11 cellular contexts compared by ENCODE assay signal in the genomic region with DNA sequence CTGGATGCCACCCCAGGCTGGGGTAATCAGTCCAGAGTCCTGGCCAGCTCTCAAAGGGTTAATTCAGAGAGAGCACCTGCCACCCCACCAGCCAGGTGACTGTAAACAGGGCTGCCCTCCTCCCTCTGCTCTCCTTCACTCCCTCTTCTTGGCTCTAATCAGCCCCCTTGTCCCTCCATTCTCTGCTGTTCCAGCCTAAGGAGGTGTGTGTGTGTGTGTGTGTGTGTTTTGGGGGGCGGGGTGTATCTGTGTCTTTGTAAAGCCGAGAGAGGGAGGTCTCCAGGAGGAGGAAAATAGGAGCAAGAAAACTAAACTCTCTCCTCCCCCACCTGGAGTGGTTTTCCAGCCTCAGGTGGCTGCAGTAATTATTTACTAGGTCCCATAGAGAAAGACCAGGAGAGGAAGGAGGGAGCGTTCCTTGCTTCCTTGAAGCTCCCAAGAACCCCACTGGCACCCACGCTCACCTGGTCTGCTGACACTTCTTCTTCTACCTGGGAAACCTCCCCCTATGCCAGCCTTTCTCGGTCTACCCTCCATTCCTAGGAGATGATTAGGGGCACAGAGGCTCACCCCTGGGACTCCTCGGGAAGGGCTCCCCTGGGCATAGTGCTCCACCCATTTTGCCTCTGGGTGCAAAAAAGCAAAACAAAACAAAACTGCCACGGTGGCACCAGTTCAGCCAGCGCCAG. TPM values are rescaled to one million over a fixed set of nuclear protein-coding genes. Genes with fewer than 3 reads are reported as not detected.
DNase-seq lines count a peak whose midpoint lies in the region; ATAC-seq and TF ChIP-seq lines count a peak whose summit lies in the region.
"Had no signal": no experiment of that assay in that cellular context is flagged by ENCODE, and none has a peak within 500 bp of the region (broad histone marks: within the 10 kb centered on the region; RNA-seq: fewer than 3 reads in every experiment).

No MANE protein-coding gene starts in this region.

- H3K4me3 ChIP-seq in endodermal cell (ENCODE audit: low read length) (no peak overlapping the region), upper lobe of left lung (peak overlapping the region in 3 of 4 donors; percentile 23 to 50 (median 40))

- H3K27me3 ChIP-seq in endodermal cell (ENCODE audit: control insufficient read depth, insufficient read depth, low read length, poor library complexity, severe bottlenecking) (no peaks in the 10 kb centered on the region), upper lobe of left lung (no peaks in the 10 kb centered on the region)
- H3K27me3 ChIP-seq: BE2C had no signal

- H3K4me3 Mint-ChIP-seq in natural killer cell treated with Interleukin-12 subunit alpha and Interleukin-12 subunit beta and Interleukin-15 and Interleukin-18, amount 100 ng/mL, for 72 hours: no peak overlapping the region
- H3K4me3 Mint-ChIP-seq in natural killer cell (no peak overlapping the region), endodermal cell (peak overlapping the region; percentile 46)
- H3K4me3 Mint-ChIP-seq: mesothelial cell of epicardium had no signal

- TF ChIP-seq CTCF in natural killer cell (IDR thresholded peaks at IDR 0.05) (no peak), endodermal cell (conservative IDR thresholded peaks at IDR 0.05) (no peak), upper lobe of left lung (IDR thresholded peaks at IDR 0.05) (no peak)

- DNase-seq in natural killer cell treated with Interleukin-12 subunit alpha and Interleukin-12 subunit beta and Interleukin-15 and Interleukin-18, amount 100 ng/mL, for 72 hours (ENCODE audit: low spot score): peak; percentile 28
- no peak for DNase-seq in natural killer cell
- DNase-seq in endodermal cell: peak; percentile 59
- peak in 1 of 2 donors; percentile 54 for DNase-seq in upper lobe of left lung
- DNase-seq in foreskin melanocyte: no peak
- DNase-seq in NOMO-1 treated with DMSO at 0.1 percent for 48 hours (lab: John Stamatoyannopoulos, UW; ENCODE audit: unreplicated experiment): no peak
- DNase-seq: BE2C, substantia nigra had no signal

- peak in 1 of 4 donors; percentile 27 for TF ChIP-seq POLR2A in upper lobe of left lung (IDR thresholded peaks at IDR 0.05)

- H3K27ac ChIP-seq in endodermal cell (ENCODE audit: low read depth, low read length) (no peak overlapping the region), upper lobe of left lung (peak overlapping the region; percentile 44 to 84 (median 74))
- H3K27ac ChIP-seq: KMS-11 had no signal

- peak overlapping the region in 1 of 2 donors; percentile 9 for H3K27ac Mint-ChIP-seq in natural killer cell treated with Interleukin-12 subunit alpha and Interleukin-12 subunit beta and Interleukin-15 and Interleukin-18, amount 100 ng/mL, for 72 hours
- H3K27ac Mint-ChIP-seq in natural killer cell (no peak overlapping the region), endodermal cell (peak overlapping the region; percentile 89)
- H3K27ac Mint-ChIP-seq: mesothelial cell of epicardium had no signal

- no peaks in the 10 kb centered on the region for H3K9me3 Mint-ChIP-seq in natural killer cell treated with Interleukin-12 subunit alpha and Interleukin-12 subunit beta and Interleukin-15 and Interleukin-18, amount 100 ng/mL, for 72 hours
- no peaks in the 10 kb centered on the region for H3K9me3 Mint-ChIP-seq in natural killer cell
- H3K9me3 Mint-ChIP-seq in endodermal cell: no peaks in the 10 kb centered on the region
- H3K9me3 Mint-ChIP-seq: activated T-helper 2 cell treated with anti-CD3 and anti-CD28 coated beads, Interferon-gamma antibody, Interleukin-2, Interleukin-4, amounts not matched to agents 10 μg/mL and 5 μg/mL and 100 μg/mL, durations not matched to agents 14 hours and 24 hours and 36 hours; mesothelial cell of epicardium had no signal

- TF ChIP-seq EP300 in upper lobe of left lung (IDR thresholded peaks at IDR 0.05): no peak

- H3K36me3 Mint-ChIP-seq in natural killer cell treated with Interleukin-12 subunit alpha and Interleukin-12 subunit beta and Interleukin-15 and Interleukin-18, amount 100 ng/mL, for 72 hours: no peaks in the 10 kb centered on the region
- no peaks in the 10 kb centered on the region for H3K36me3 Mint-ChIP-seq in natural killer cell
- H3K36me3 Mint-ChIP-seq in endodermal cell (ENCODE audit: low read depth): no peaks in the 10 kb centered on the region
- H3K36me3 Mint-ChIP-seq: mesothelial cell of epicardium had no signal

- H3K27me3 Mint-ChIP-seq in natural killer cell treated with Interleukin-12 subunit alpha and Interleukin-12 subunit beta and Interleukin-15 and Interleukin-18, amount 100 ng/mL, for 72 hours: no peaks in the 10 kb centered on the region
- no peaks in the 10 kb centered on the region for H3K27me3 Mint-ChIP-seq in natural killer cell (ENCODE audit: low read depth in 2 of 2)
- H3K27me3 Mint-ChIP-seq in endodermal cell (ENCODE audit: insufficient read depth): peaks cover 10% of the 10 kb centered on the region

- no peaks in the 10 kb centered on the region for H3K36me3 ChIP-seq in endodermal cell (ENCODE audit: control insufficient read depth, insufficient read depth, low read length)
- no peaks in the 10 kb centered on the region for H3K36me3 ChIP-seq in upper lobe of left lung

- WGBS in endodermal cell (ENCODE audit: insufficient coverage in 1 of 2, insufficient read length in 1 of 2), 2 experiments: 63 to 75% methylated on average over 2 to 6 of the region's 8 CpGs
- 42 to 45% methylated on average over 8 of the region's 8 CpGs for WGBS in upper lobe of left lung, 2 donors

- no peak overlapping the region for H3K9ac ChIP-seq in endodermal cell (ENCODE audit: extremely low read depth, low read length, poor library complexity, severe bottlenecking)
- H3K9ac ChIP-seq: KMS-11 had no signal

- H3K4me1 ChIP-seq in endodermal cell (ENCODE audit: control insufficient read depth, insufficient read depth, low read length) (peaks cover 18% of the 10 kb centered on the region), upper lobe of left lung (peaks cover 11 to 25% (median 16%) of the 10 kb centered on the region in 4 donors)

- H3K4me1 Mint-ChIP-seq in natural killer cell treated with Interleukin-12 subunit alpha and Interleukin-12 subunit beta and Interleukin-15 and Interleukin-18, amount 100 ng/mL, for 72 hours (ENCODE audit: low read depth in 2 of 2): peaks cover 0 to 5% of the 10 kb centered on the region in 2 donors
- H3K4me1 Mint-ChIP-seq in natural killer cell (peaks cover 6% of the 10 kb centered on the region in 2 donors), endodermal cell (peaks cover 20% of the 10 kb centered on the region)

- ATAC-seq in natural killer cell treated with Interleukin-12 subunit alpha and Interleukin-12 subunit beta and Interleukin-15 and Interleukin-18, amount 100 ng/mL, for 72 hours: no peak
- ATAC-seq in natural killer cell: no peak
- ATAC-seq in upper lobe of left lung (ENCODE audit: low FRiP score in 2 of 2): peak; percentile 8 to 12

- intact Hi-C loops in natural killer cell (cut with micrococcal nuclease): no loop called here

- no peaks in the 10 kb centered on the region for H3K9me3 ChIP-seq in endodermal cell (ENCODE audit: control insufficient read depth, low read length)
- H3K9me3 ChIP-seq in upper lobe of left lung: no peaks in the 10 kb centered on the region
- H3K9me3 ChIP-seq: BE2C had no signal

RNA-seq across cellular contexts. Expression of gene TRIM46, which starts 12.8 kb away (rescaled TPM):
- 1 to 10 TPM; 3.6 to 9.3 TPM for total RNA-seq in natural killer cell treated with Interleukin-12 subunit alpha and Interleukin-12 subunit beta and Interleukin-15 and Interleukin-18, amount 100 ng/mL, for 72 hours
- total RNA-seq in natural killer cell: 1 to 10 TPM in 2 of 3 donors, under 1 TPM in 1; 0.94 to 4.9 (median 2.5) TPM
- 1 to 10 TPM; 5.1 to 7.1 TPM for total RNA-seq in endodermal cell
- 9.8 TPM for polyA plus RNA-seq in endodermal cell (2013, experiment 1 of 2)
- polyA plus RNA-seq in endodermal cell (2013, experiment 2 of 2): 9.5 TPM
- total RNA-seq in upper lobe of left lung: under 1 TPM in 3 of 6 donors, not detected in 3; 0.30 to 0.64 (median 0.57) TPM

RNA-seq across cellular contexts. Expression of gene KRTCAP2, which starts 13.3 kb away (rescaled TPM):
- total RNA-seq in natural killer cell treated with Interleukin-12 subunit alpha and Interleukin-12 subunit beta and Interleukin-15 and Interleukin-18, amount 100 ng/mL, for 72 hours: 100 to 1,000 TPM; 149 to 223 TPM
- 100 to 1,000 TPM in 2 of 3 donors, 10 to 100 TPM in 1; 95.3 to 113 (median 104) TPM for total RNA-seq in natural killer cell
- 100 to 1,000 TPM; 143 to 152 TPM for total RNA-seq in endodermal cell
- 161 TPM for polyA plus RNA-seq in endodermal cell (2013, experiment 1 of 2)
- polyA plus RNA-seq in endodermal cell (2013, experiment 2 of 2): 154 TPM
- 100 to 1,000 TPM in 4 of 6 donors, 10 to 100 TPM in 2; 47.1 to 166 (median 131) TPM for total RNA-seq in upper lobe of left lung

RNA-seq across cellular contexts. Expression of gene THBS3, which starts 21.3 kb away (rescaled TPM):
- total RNA-seq in natural killer cell treated with Interleukin-12 subunit alpha and Interleukin-12 subunit beta and Interleukin-15 and Interleukin-18, amount 100 ng/mL, for 72 hours: 1 to 10 TPM; 4.1 to 9.4 TPM
- total RNA-seq in natural killer cell (10 to 100 TPM; 16.2 to 19.4 (median 18.6) TPM), endodermal cell (10 to 100 TPM; 17.6 to 27.9 TPM), upper lobe of left lung (10 to 100 TPM; 18.3 to 97.4 (median 27.6) TPM)
- polyA plus RNA-seq in endodermal cell (2013, experiment 1 of 2): 80.6 TPM
- polyA plus RNA-seq in endodermal cell (2013, experiment 2 of 2): 67.8 TPM

RNA-seq across cellular contexts. Expression of gene MTX1, which starts 22.1 kb away (rescaled TPM):
- 10 to 100 TPM; 42.6 to 53.0 TPM for total RNA-seq in natural killer cell treated with Interleukin-12 subunit alpha and Interleukin-12 subunit beta and Interleukin-15 and Interleukin-18, amount 100 ng/mL, for 72 hours
- total RNA-seq in natural killer cell (10 to 100 TPM; 22.3 to 28.5 (median 27.9) TPM), endodermal cell (10 to 100 TPM; 47.3 to 63.2 TPM), upper lobe of left lung (10 to 100 TPM; 23.0 to 68.4 (median 37.4) TPM)
- 43.6 TPM for polyA plus RNA-seq in endodermal cell (2013, experiment 1 of 2)
- 43.3 TPM for polyA plus RNA-seq in endodermal cell (2013, experiment 2 of 2)

RNA-seq across cellular contexts. Expression of gene DPM3, which starts 46.1 kb away (rescaled TPM):
- 10 to 100 TPM; 26.0 to 31.1 TPM for total RNA-seq in natural killer cell treated with Interleukin-12 subunit alpha and Interleukin-12 subunit beta and Interleukin-15 and Interleukin-18, amount 100 ng/mL, for 72 hours
- total RNA-seq in natural killer cell (10 to 100 TPM; 26.8 to 45.7 (median 41.5) TPM), endodermal cell (10 to 100 TPM; 48.8 to 73.4 TPM), upper lobe of left lung (100 to 1,000 TPM in 2 of 6 donors, 10 to 100 TPM in 3, not detected in 1; 25.1 to 112 (median 67.5) TPM)
- 89.8 TPM for polyA plus RNA-seq in endodermal cell (2013, experiment 1 of 2)
- polyA plus RNA-seq in endodermal cell (2013, experiment 2 of 2): 83.0 TPM

Comparison
In these comparisons a context has a peak if more than half of its experiments do, and no peak if none do; other contexts are left out.
1. DNase-seq: peak in natural killer cell treated with Interleukin-12 subunit alpha and Interleukin-12 subunit beta and Interleukin-15 and Interleukin-18, amount 100 ng/mL, for 72 hours (single experiment) and endodermal cell (single experiment); none in natural killer cell (single experiment), foreskin melanocyte (single experiment) and NOMO-1 treated with DMSO at 0.1 percent for 48 hours (single experiment).
2. ATAC-seq: peak in upper lobe of left lung (2 of 2); none in natural killer cell treated with Interleukin-12 subunit alpha and Interleukin-12 subunit beta and Interleukin-15 and Interleukin-18, amount 100 ng/mL, for 72 hours (0 of 2) and natural killer cell (0 of 3).